ENCODE assay signal across 8 cellular contexts in genomic region chr1:1406821-1407100, GRCh38. TPM values are rescaled to one million over a fixed set of nuclear protein-coding genes. Genes with fewer than 3 reads are reported as not detected.
DNase-seq lines count a peak whose midpoint lies in the region; ATAC-seq and TF ChIP-seq lines count a peak whose summit lies in the region.

No MANE protein-coding gene starts in this region.

- ATAC-seq in HG03045 (IDR thresholded peaks at IDR 0.05; ENCODE audit: unreplicated experiment) (peak; percentile 12), GM21786 (IDR thresholded peaks at IDR 0.05; ENCODE audit: unreplicated experiment) (no peak), HG03378 (IDR thresholded peaks at IDR 0.05; ENCODE audit: unreplicated experiment) (no peak), HG02970 (IDR thresholded peaks at IDR 0.05; ENCODE audit: low FRiP score, unreplicated experiment) (no peak)

- no peak for TF ChIP-seq CTCF in C4-2B (conservative IDR thresholded peaks at IDR 0.05)
- TF ChIP-seq CTCF in brain (conservative IDR thresholded peaks at IDR 0.05): no peak

- H3K27me3 ChIP-seq in mesendoderm (ENCODE audit: insufficient read depth, low read length, poor library complexity): no peaks in the 10 kb centered on the region

- peak overlapping the region; percentile 56 for H3K18ac ChIP-seq in mesendoderm (ENCODE audit: low read length)

- H3K36me3 ChIP-seq in mesendoderm (ENCODE audit: control insufficient read depth, insufficient read depth, low read length): peaks cover 10% of the 10 kb centered on the region

- peak overlapping the region; percentile 100 for H3K56ac ChIP-seq in mesendoderm (ENCODE audit: low read length)

- no CpG with 5 or more reads among the region's 30 CpGs for WGBS in mesendoderm (ENCODE audit: extremely low coverage, insufficient coverage, low lambda C conversion rate)

- peak overlapping the region; percentile 95 for H3K4me2 ChIP-seq in mesendoderm (ENCODE audit: low read length)

- peak overlapping the region; percentile 92 to 96 (median 93) for H3K4me3 Mint-ChIP-seq in brain

- peak overlapping the region; percentile 93 for H3K27ac ChIP-seq in C4-2B
- peak overlapping the region; percentile 82 for H3K27ac ChIP-seq in mesendoderm (ENCODE audit: low read depth, low read length)

- H3K23ac ChIP-seq in mesendoderm (ENCODE audit: low read length): peak overlapping the region; percentile 81

- no peak overlapping the region for H2AK5ac ChIP-seq in mesendoderm (ENCODE audit: low read length)

- peaks cover 19% of the 10 kb centered on the region for H3K79me1 ChIP-seq in mesendoderm (ENCODE audit: low read length)

- DNase-seq in mesendoderm (no peak), NCI-H526 treated with DMSO at 0.1 percent for 48 hours (lab: John Stamatoyannopoulos, UW) (no peak)

- H3K4me3 ChIP-seq in mesendoderm (ENCODE audit: low read length): peak overlapping the region; percentile 89

- peaks cover 35% of the 10 kb centered on the region for H3K79me2 ChIP-seq in mesendoderm (ENCODE audit: control insufficient read depth, insufficient read depth, low read length)

- H2BK15ac ChIP-seq in mesendoderm (replicated peaks; ENCODE audit: low read depth): no peak overlapping the region

- H3K27ac Mint-ChIP-seq in brain: peak overlapping the region in 4 of 5 experiments; percentile 77 to 98 (median 88)

- peak overlapping the region; percentile 44 for H3K4ac ChIP-seq in mesendoderm (ENCODE audit: low read depth, low read length)

- H3K9me3 Mint-ChIP-seq in brain: no peaks in the 10 kb centered on the region

- peak overlapping the region; percentile 94 for H3K9ac ChIP-seq in mesendoderm (ENCODE audit: low read length)

- peak overlapping the region; percentile 27 for H2BK5ac ChIP-seq in mesendoderm (ENCODE audit: low read length)

- H2BK120ac ChIP-seq in mesendoderm (ENCODE audit: low read depth, low read length): no peak overlapping the region

- H3K4me1 Mint-ChIP-seq in brain: peaks cover 53% of the 10 kb centered on the region

- H3K27me3 Mint-ChIP-seq in brain: peaks cover 5% of the 10 kb centered on the region

- H3K36me3 Mint-ChIP-seq in brain: peaks cover 44% of the 10 kb centered on the region

- peaks cover 5% of the 10 kb centered on the region for H3K4me1 ChIP-seq in mesendoderm (ENCODE audit: control insufficient read depth, low read depth, low read length)

- peak overlapping the region; percentile 93 for H4K8ac ChIP-seq in mesendoderm (ENCODE audit: low read depth, low read length)

- H4K5ac ChIP-seq in mesendoderm (ENCODE audit: low read length): no peak overlapping the region

RNA-seq across cellular contexts. Expression of gene MRPL20, which starts 0.3 kb away (rescaled TPM):
- polyA plus RNA-seq in brain (ENCODE audit: insufficient read depth, low read depth, low replicate concordance): 152 TPM
- polyA plus RNA-seq in mesendoderm (2013, experiment 1 of 2): 287 TPM
- 288 TPM for polyA plus RNA-seq in mesendoderm (2013, experiment 2 of 2)

RNA-seq across cellular contexts. Expression of gene CCNL2, which starts 7.6 kb away (rescaled TPM):
- polyA plus RNA-seq in brain (ENCODE audit: insufficient read depth, low read depth, low replicate concordance): 19.4 TPM
- 65.2 TPM for polyA plus RNA-seq in mesendoderm (2013, experiment 1 of 2)
- polyA plus RNA-seq in mesendoderm (2013, experiment 2 of 2): 61.8 TPM

RNA-seq across cellular contexts. Expression of gene ANKRD65, which starts 14.3 kb away (rescaled TPM):
- 54.3 TPM for polyA plus RNA-seq in brain (ENCODE audit: insufficient read depth, low read depth, low replicate concordance)
- polyA plus RNA-seq in mesendoderm (2013, experiment 1 of 2): 1.2 TPM
- 1.4 TPM for polyA plus RNA-seq in mesendoderm (2013, experiment 2 of 2)

RNA-seq across cellular contexts. Expression of gene VWA1, which starts 28.7 kb away (rescaled TPM):
- polyA plus RNA-seq in brain (ENCODE audit: insufficient read depth, low read depth, low replicate concordance): 108 TPM
- polyA plus RNA-seq in mesendoderm (2013, experiment 1 of 2): 21.5 TPM
- polyA plus RNA-seq in mesendoderm (2013, experiment 2 of 2): 21.0 TPM

RNA-seq across cellular contexts. Expression of gene AURKAIP1, which starts 31.8 kb away (rescaled TPM):
- 217 TPM for polyA plus RNA-seq in brain (ENCODE audit: insufficient read depth, low read depth, low replicate concordance)
- polyA plus RNA-seq in mesendoderm (2013, experiment 1 of 2): 119 TPM
- polyA plus RNA-seq in mesendoderm (2013, experiment 2 of 2): 120 TPM
